ENCODE assay signal across 16 cellular contexts in the genomic region with DNA sequence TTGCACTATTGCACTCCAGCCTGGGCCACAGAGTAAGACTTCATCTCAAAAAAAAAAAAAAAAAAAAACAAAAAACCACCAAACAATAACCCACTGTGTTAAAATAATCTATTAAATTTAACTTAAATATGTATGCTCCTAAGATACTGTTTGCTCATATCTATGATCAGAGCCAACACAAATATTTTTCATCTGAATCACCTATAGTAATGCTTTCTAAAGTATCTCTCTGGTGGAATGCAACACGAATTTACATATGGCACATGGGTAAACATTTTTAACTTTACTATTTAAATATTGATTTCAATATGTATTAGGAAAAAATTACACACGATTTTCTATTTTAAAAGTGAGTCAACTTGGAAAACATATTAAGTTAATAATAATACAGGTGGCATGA.
DNase-seq lines count a peak whose midpoint lies in the region; ATAC-seq and TF ChIP-seq lines count a peak whose summit lies in the region.
"Had no signal": no experiment of that assay in that cellular context is flagged by ENCODE, and none has a peak within 500 bp of the region (broad histone marks: within the 10 kb centered on the region; RNA-seq: fewer than 3 reads in every experiment).

No MANE protein-coding gene starts in this region.

- no peak for ATAC-seq in activated naive CD4-positive, alpha-beta T cell treated with anti-CD3 and anti-CD28 coated beads, Interleukin-2, amount 50 U/mL, for 72 hours
- ATAC-seq: Panc1 had no signal

- TF ChIP-seq CTCF in astrocyte of the spinal cord (IDR thresholded peaks at IDR 0.05; ENCODE audit: low read depth, low read length) (no peak), fibroblast of pulmonary artery (IDR thresholded peaks at IDR 0.05; ENCODE audit: low read length, missing control alignments) (no peak)

- H3K9me3 Mint-ChIP-seq in activated naive CD4-positive, alpha-beta T cell treated with anti-CD3 and anti-CD28 coated beads, Interleukin-2, amount 50 U/mL, for 72 hours: no peaks in the 10 kb centered on the region
- H3K9me3 Mint-ChIP-seq: CD4-positive, alpha-beta memory T cell had no signal

- DNase-seq in GM03348 (ENCODE audit: low spot score): peak; percentile 4
- DNase-seq in NCI-H226: peak; percentile 42
- peak; percentile 33 for DNase-seq in astrocyte of the spinal cord (ENCODE audit: low read depth, low spot score)
- DNase-seq in fibroblast of pulmonary artery (ENCODE audit: low read depth): peak; percentile 41
- no peak for DNase-seq in activated naive CD4-positive, alpha-beta T cell treated with anti-CD3 and anti-CD28 coated beads, Interleukin-2, amount 50 U/mL, for 72 hours (ENCODE audit: low spot score in 2 of 2)
- DNase-seq in globus pallidus (ENCODE audit: low spot score): no peak
- no peak for DNase-seq in NCI-H1048 (lab: John Stamatoyannopoulos, UW)
- DNase-seq in cerebellar nuclear complex (lab: John Stamatoyannopoulos, UW): no peak
- DNase-seq: ACHN; CD4-positive, alpha-beta memory T cell; DMS79 treated with DMSO at 0.1 percent for 48 hours; NCI-H446 treated with DMSO at 0.1 percent for 48 hours; NCI-H82; SHP77 had no signal

- H3K27ac Mint-ChIP-seq in activated naive CD4-positive, alpha-beta T cell treated with anti-CD3 and anti-CD28 coated beads, Interleukin-2, amount 50 U/mL, for 72 hours: no peak overlapping the region
- H3K27ac Mint-ChIP-seq: B cell; CD4-positive, alpha-beta memory T cell had no signal

- H3K4me3 ChIP-seq in astrocyte of the spinal cord (ENCODE audit: low read depth, low read length): no peak overlapping the region
- H3K4me3 ChIP-seq in fibroblast of pulmonary artery (replicated peaks; ENCODE audit: low read depth, low read length): no peak overlapping the region

- no peaks in the 10 kb centered on the region for H3K36me3 Mint-ChIP-seq in activated naive CD4-positive, alpha-beta T cell treated with anti-CD3 and anti-CD28 coated beads, Interleukin-2, amount 50 U/mL, for 72 hours

- in situ Hi-C loops in astrocyte of the spinal cord (cut with HindIII; ENCODE audit: low sequenced_read_pairs): no loop called here

Comparison
In these comparisons a context has a peak if more than half of its experiments do, and no peak if none do; other contexts are left out.
1. DNase-seq: peak in GM03348 (single experiment), NCI-H226 (single experiment), astrocyte of the spinal cord (single experiment) and fibroblast of pulmonary artery (single experiment); none in activated naive CD4-positive, alpha-beta T cell treated with anti-CD3 and anti-CD28 coated beads, Interleukin-2, amount 50 U/mL, for 72 hours (0 of 2), globus pallidus (single experiment), NCI-H1048 (single experiment) and cerebellar nuclear complex (0 of 2).